ENCODE assay signal across 25 cellular contexts in genomic region chr12:3150308-3150670, GRCh38.
A peak's percentile ranks its signal among the peaks of the same experiment; 100 is the strongest.
DNase-seq lines count a peak whose midpoint lies in the region; ATAC-seq, FAIRE-seq and TF ChIP-seq lines count a peak whose summit lies in the region.
"Had no signal": no experiment of that assay in that cellular context is flagged by ENCODE, and none has a peak within 500 bp of the region (broad histone marks: within the 10 kb centered on the region; RNA-seq: fewer than 3 reads in every experiment).

No MANE protein-coding gene starts in this region.

- 49 to 56% methylated on average over 5 of the region's 5 CpGs for whole genome bisulfite sequencing in heart right ventricle, 2 donors

- peak overlapping the region; percentile 4 for H3K9ac ChIP-seq in astrocyte (ENCODE audit: low read length)

- H3K79me2 ChIP-seq in astrocyte (ENCODE audit: insufficient read depth, low read length), result peaks cover 23% of the 10 kb centered on the region

- H3K4me3 Mint-ChIP-seq in astrocyte (ENCODE audit: unreplicated experiment), result no peak overlapping the region
- H3K4me3 Mint-ChIP-seq in mesothelial cell of epicardium, result no peak overlapping the region
- H3K4me3 Mint-ChIP-seq: activated CD4-positive, alpha-beta memory T cell treated with anti-CD3 and anti-CD28 coated beads, Interleukin-2, amount 10 ng/mL, durations not matched to agents 7 days and 5 days; activated T-helper 17 cell treated with anti-CD3 and anti-CD28 coated beads, Interleukin-2, amount 50 U/mL, for 72 hours; CD4-positive, alpha-beta memory T cell had no signal

- H3K27me3 ChIP-seq in heart right ventricle, result no peaks in the 10 kb centered on the region
- H3K27me3 ChIP-seq in astrocyte (ENCODE audit: insufficient read depth, low read length), result no peaks in the 10 kb centered on the region
- H3K27me3 ChIP-seq in uterus, result no peaks in the 10 kb centered on the region

- no peak for TF ChIP-seq POLR2A in uterus (IDR thresholded peaks at IDR 0.05)

- DNase-seq in heart right ventricle (no peak), left ventricle myocardium superior (no peak), astrocyte (ENCODE audit: low read depth) (no peak), mesothelial cell of epicardium (ENCODE audit: low spot score in 2 of 2, unreplicated experiment in 2 of 2) (no peak), uterus (no peak), mucosa of descending colon (no peak)
- no peak for DNase-seq in activated CD4-positive, alpha-beta T cell treated with anti-CD3 and anti-CD28 coated beads, Interleukin-2, amount 50 U/mL, for 4 hours
- DNase-seq: activated CD4-positive, alpha-beta memory T cell treated with anti-CD3 and anti-CD28 coated beads, Interleukin-2, amount 10 ng/mL, durations not matched to agents 7 days and 5 days; activated CD4-positive, CD25-positive, alpha-beta regulatory T cell treated with anti-CD3 and anti-CD28 coated beads, Interleukin-2, amount 50 U/mL, for 72 hours; activated CD8-positive, alpha-beta memory T cell treated with anti-CD3 and anti-CD28 coated beads, Interleukin-2, amount 50 U/mL, for 48 hours; AML-193; anterior cingulate cortex; CD4-positive, alpha-beta memory T cell; stimulated activated CD4-positive, alpha-beta T cell treated with anti-CD3 and anti-CD28 coated beads, Interleukin-15, amount 100 ng/mL, for 24 hours; stimulated activated naive CD4-positive, alpha-beta T cell had no signal

- peaks cover 19% of the 10 kb centered on the region for H3K4me1 Mint-ChIP-seq in astrocyte (ENCODE audit: low read depth, unreplicated experiment)
- peaks cover 59% of the 10 kb centered on the region for H3K4me1 Mint-ChIP-seq in mesothelial cell of epicardium
- H3K4me1 Mint-ChIP-seq: activated CD4-positive, alpha-beta memory T cell treated with anti-CD3 and anti-CD28 coated beads, Interleukin-2, amount 10 ng/mL, durations not matched to agents 7 days and 5 days; activated T-helper 17 cell treated with anti-CD3 and anti-CD28 coated beads, Interleukin-2, amount 50 U/mL, for 72 hours; CD4-positive, alpha-beta memory T cell had no signal

- intact Hi-C loops in heart right ventricle (cut with DNase I) (loop anchor here in 1 of 10 donors (5.0 kb wide), 1 partner anchor 37 kb away; no protein-coding TSS in a partner anchor), left ventricle myocardium superior (cut with micrococcal nuclease) (no loop called here), uterus (cut with DNase I; ENCODE audit: low total_unique reads) (no loop called here), mucosa of descending colon (cut with DNase I, micrococcal nuclease) (no loop called here)

- peaks cover 55% of the 10 kb centered on the region for H4K20me1 ChIP-seq in astrocyte (ENCODE audit: insufficient read depth, low read length)

- H3K4me3 ChIP-seq in heart right ventricle, result no peak overlapping the region
- no peak overlapping the region for H3K4me3 ChIP-seq in astrocyte (ENCODE audit: insufficient read depth, low read depth, low read length)
- H3K4me3 ChIP-seq in uterus, result no peak overlapping the region
- H3K4me3 ChIP-seq in mucosa of descending colon, result no peak overlapping the region
- H3K4me3 ChIP-seq: lung, psoas muscle had no signal

- peaks cover 12% of the 10 kb centered on the region for H3K27me3 Mint-ChIP-seq in astrocyte (ENCODE audit: low read depth, unreplicated experiment)
- no peaks in the 10 kb centered on the region for H3K27me3 Mint-ChIP-seq in mesothelial cell of epicardium (ENCODE audit: low read depth)

- H3K36me3 ChIP-seq in heart right ventricle, result no peaks in the 10 kb centered on the region
- H3K36me3 ChIP-seq in astrocyte (ENCODE audit: insufficient read depth, low read length), result no peaks in the 10 kb centered on the region
- no peaks in the 10 kb centered on the region for H3K36me3 ChIP-seq in uterus
- H3K36me3 ChIP-seq in mucosa of descending colon (ENCODE audit: low read depth), result no peaks in the 10 kb centered on the region

- no peak overlapping the region for H2AFZ ChIP-seq in astrocyte (ENCODE audit: low read depth, low read length)

- peak overlapping the region in 8 of 10 donors; percentile 12 to 78 (median 34) for H3K27ac ChIP-seq in heart right ventricle
- H3K27ac ChIP-seq in astrocyte (ENCODE audit: low read depth, low read length), result no peak overlapping the region
- H3K27ac ChIP-seq in uterus, result peak overlapping the region; percentile 35 to 55
- H3K27ac ChIP-seq: HL-60, psoas muscle, SK-N-MC had no signal

- H3K9me3 ChIP-seq in heart right ventricle, result no peaks in the 10 kb centered on the region
- H3K9me3 ChIP-seq in astrocyte (ENCODE audit: insufficient read depth, low read depth, low read length), result no peaks in the 10 kb centered on the region
- H3K9me3 ChIP-seq in uterus, result no peaks in the 10 kb centered on the region
- no peaks in the 10 kb centered on the region for H3K9me3 ChIP-seq in mucosa of descending colon
- H3K9me3 ChIP-seq: psoas muscle had no signal

- H3K9me3 Mint-ChIP-seq in astrocyte (ENCODE audit: unreplicated experiment) (no peaks in the 10 kb centered on the region), mesothelial cell of epicardium (no peaks in the 10 kb centered on the region)
- H3K9me3 Mint-ChIP-seq: activated CD4-positive, alpha-beta memory T cell treated with anti-CD3 and anti-CD28 coated beads, Interleukin-2, amount 10 ng/mL, durations not matched to agents 7 days and 5 days; activated naive CD4-positive, alpha-beta T cell treated with anti-CD3 and anti-CD28 coated beads, Interleukin-2, amount 50 U/mL, for 72 hours; activated T-helper 17 cell treated with anti-CD3 and anti-CD28 coated beads, Interleukin-2, amount 50 U/mL, for 72 hours; CD4-positive, alpha-beta memory T cell; IgD-negative memory B cell had no signal

- H3K27ac Mint-ChIP-seq in astrocyte (ENCODE audit: unreplicated experiment) (no peak overlapping the region), mesothelial cell of epicardium (peak overlapping the region; percentile 87)
- H3K27ac Mint-ChIP-seq: activated CD4-positive, alpha-beta memory T cell treated with anti-CD3 and anti-CD28 coated beads, Interleukin-2, amount 10 ng/mL, durations not matched to agents 7 days and 5 days; activated naive CD4-positive, alpha-beta T cell treated with anti-CD3 and anti-CD28 coated beads, Interleukin-2, amount 50 U/mL, for 72 hours; activated T-helper 17 cell treated with anti-CD3 and anti-CD28 coated beads, Interleukin-2, amount 50 U/mL, for 72 hours; CD4-positive, alpha-beta memory T cell; IgD-negative memory B cell had no signal

- ATAC-seq in heart right ventricle (no peak), left ventricle myocardium superior (no peak), HG02678 (IDR thresholded peaks at IDR 0.05; ENCODE audit: unreplicated experiment) (no peak), mucosa of descending colon (no peak)
- ATAC-seq: activated naive CD4-positive, alpha-beta T cell treated with anti-CD3 and anti-CD28 coated beads, Interleukin-2, amount 50 U/mL, for 72 hours; activated T-helper 17 cell treated with anti-CD3 and anti-CD28 coated beads, Interleukin-2, amount 50 U/mL, for 72 hours had no signal

- H3K36me3 Mint-ChIP-seq in astrocyte (ENCODE audit: low read depth, unreplicated experiment) (peaks cover 8% of the 10 kb centered on the region), mesothelial cell of epicardium (no peaks in the 10 kb centered on the region)
- H3K36me3 Mint-ChIP-seq: activated naive CD4-positive, alpha-beta T cell treated with anti-CD3 and anti-CD28 coated beads, Interleukin-2, amount 50 U/mL, for 72 hours; CD4-positive, alpha-beta memory T cell; IgD-negative memory B cell had no signal

- TF ChIP-seq CTCF in heart right ventricle (IDR thresholded peaks at IDR 0.05) (no peak), astrocyte (IDR thresholded peaks at IDR 0.05; ENCODE audit: insufficient read depth, low read depth, low read length) (no peak), mesothelial cell of epicardium (IDR thresholded peaks at IDR 0.05; ENCODE audit: unreplicated experiment) (no peak), uterus (IDR thresholded peaks at IDR 0.05) (no peak), mucosa of descending colon (IDR thresholded peaks at IDR 0.05) (no peak)

- H3K4me2 ChIP-seq in astrocyte (ENCODE audit: low read length), result peak overlapping the region; percentile 77

- no peak for FAIRE-seq in astrocyte (lab: Jason Lieb, UNC)
- FAIRE-seq: A204.1, keratinocyte had no signal

- H3K4me1 ChIP-seq in heart right ventricle (peaks cover 52 to 90% (median 73%) of the 10 kb centered on the region in 9 donors), astrocyte (ENCODE audit: insufficient read depth, low read length) (peaks cover 23% of the 10 kb centered on the region), uterus (peaks cover 25 to 26% of the 10 kb centered on the region in 2 donors), mucosa of descending colon (ENCODE audit: low read depth) (no peaks in the 10 kb centered on the region)
